Comparison of ENCODE assay signal across 20 cellular contexts in genomic region chr4:33841120-33841519, GRCh38.
DNase-seq lines count a peak whose midpoint lies in the region; ATAC-seq, FAIRE-seq and TF ChIP-seq lines count a peak whose summit lies in the region.
"Had no signal": no experiment of that assay in that cellular context is flagged by ENCODE, and none has a peak within 500 bp of the region (broad histone marks: within the 10 kb centered on the region; RNA-seq: fewer than 3 reads in every experiment).

No MANE protein-coding gene starts in this region.

- H3K4me1 Mint-ChIP-seq in H9 (peaks cover 20 to 25% of the 10 kb centered on the region in 2 experiments), neural progenitor cell (peaks cover 4% of the 10 kb centered on the region)
- H3K4me1 Mint-ChIP-seq in naive thymus-derived CD4-positive, alpha-beta T cell: no peaks in the 10 kb centered on the region
- H3K4me1 Mint-ChIP-seq: B cell had no signal

- H3K14ac ChIP-seq in H9 (ENCODE audit: insufficient read depth, low read length) (no peak overlapping the region), H1 (ENCODE audit: insufficient read length) (no peak overlapping the region)

- no peaks in the 10 kb centered on the region for H3F3A ChIP-seq in neural progenitor cell (ENCODE audit: low read depth)

- TF ChIP-seq RAD21 in H1 (IDR thresholded peaks at IDR 0.05 in 1 of 2, conservative IDR thresholded peaks at IDR 0.05 in 1 of 2; ENCODE audit: low read depth in 2 of 2, low read length in 2 of 2): no peak

- no peak overlapping the region for H2AFZ ChIP-seq in H9 (ENCODE audit: low read length)
- no peak overlapping the region for H2AFZ ChIP-seq in H1 (ENCODE audit: low read length)
- peak overlapping the region; percentile 7 for H2AFZ ChIP-seq in neural progenitor cell (replicated peaks)
- H2AFZ ChIP-seq: GM23248 had no signal

- TF ChIP-seq POLR2A in H1 (IDR thresholded peaks at IDR 0.05; ENCODE audit: control extremely low read depth in 1 of 2, low read depth in 2 of 2, low read length in 2 of 2) (no peak), GM18505 (IDR thresholded peaks at IDR 0.05; ENCODE audit: borderline replicate concordance, extremely low read depth, insufficient read depth, insufficient read length) (no peak)

- no peak overlapping the region for H3K4me2 ChIP-seq in H9 (ENCODE audit: insufficient read depth, insufficient read length, low read length)
- H3K4me2 ChIP-seq in H1 (ENCODE audit: insufficient read depth in 1 of 2, low read depth in 2 of 2, low read length in 2 of 2): peak overlapping the region; percentile 23 to 29; a peak in 3 of 4 replicates
- H3K4me2 ChIP-seq in neural progenitor cell: no peak overlapping the region

- H4K91ac ChIP-seq in H9 (ENCODE audit: insufficient read length, low read depth, low read length) (no peak overlapping the region), H1 (replicated peaks; ENCODE audit: insufficient read length, low read length) (no peak overlapping the region)

- H2BK15ac ChIP-seq in H9 (ENCODE audit: low read depth, low read length) (no peak overlapping the region), H1 (ENCODE audit: low read length) (no peak overlapping the region)

- ATAC-seq in naive thymus-derived CD4-positive, alpha-beta T cell: no peak
- ATAC-seq in GM18505 (IDR thresholded peaks at IDR 0.05; ENCODE audit: unreplicated experiment): no peak
- ATAC-seq in GM21717 (IDR thresholded peaks at IDR 0.05; ENCODE audit: unreplicated experiment): no peak
- ATAC-seq: HCT116, K562 had no signal

- peak; percentile 96 for FAIRE-seq in H1 (lab: Jason Lieb, UNC)
- FAIRE-seq: GM12892, K562 had no signal

- peak overlapping the region in 1 of 4 experiments; percentile 43; a peak in 1 of 8 replicates for H3K4me3 ChIP-seq in H1 (ENCODE audit: extremely low read depth in 1 of 4, insufficient read depth in 2 of 4, low read depth in 3 of 4, low read length in 4 of 4)
- H3K4me3 ChIP-seq in iPS DF 6.9 (ENCODE audit: low read length): no peak overlapping the region
- no peak overlapping the region for H3K4me3 ChIP-seq in neural progenitor cell
- no peak overlapping the region for H3K4me3 ChIP-seq in naive thymus-derived CD4-positive, alpha-beta T cell (ENCODE audit: low read length)
- H3K4me3 ChIP-seq: GM23248, K562 had no signal

- H3K23ac ChIP-seq in H9 (ENCODE audit: insufficient read length, low read depth, low read length) (no peak overlapping the region), H1 (ENCODE audit: insufficient read length) (no peak overlapping the region)

- H2AK5ac ChIP-seq in H9 (ENCODE audit: insufficient read length, low read length) (no peak overlapping the region), H1 (ENCODE audit: low read depth, low read length) (no peak overlapping the region)

- H3K9me3 Mint-ChIP-seq in H9: peaks cover 21 to 26% of the 10 kb centered on the region in 2 experiments
- H3K9me3 Mint-ChIP-seq in neural progenitor cell: peaks cover 10% of the 10 kb centered on the region
- peaks cover 0 to 19% (median 6%) of the 10 kb centered on the region in 11 donors for H3K9me3 Mint-ChIP-seq in naive thymus-derived CD4-positive, alpha-beta T cell

- H3K36me3 Mint-ChIP-seq in H9 (ENCODE audit: insufficient read depth in 1 of 3, low read depth in 3 of 3) (peaks cover 19 to 31% (median 30%) of the 10 kb centered on the region in 3 experiments), neural progenitor cell (no peaks in the 10 kb centered on the region)
- no peaks in the 10 kb centered on the region for H3K36me3 Mint-ChIP-seq in naive thymus-derived CD4-positive, alpha-beta T cell

- H3K79me1 ChIP-seq in H9 (ENCODE audit: insufficient read depth, low read depth, low read length, poor library complexity, severe bottlenecking) (no peaks in the 10 kb centered on the region), H1 (ENCODE audit: low read depth, low read length) (no peaks in the 10 kb centered on the region)

- peak overlapping the region in 2 of 3 experiments; percentile 93 to 96; a peak in 6 of 7 replicates for H3K27ac Mint-ChIP-seq in H9
- no peak overlapping the region for H3K27ac Mint-ChIP-seq in neural progenitor cell
- H3K27ac Mint-ChIP-seq in naive thymus-derived CD4-positive, alpha-beta T cell: no peak overlapping the region
- H3K27ac Mint-ChIP-seq: B cell; CD4-positive, alpha-beta T cell had no signal

- H4K20me1 ChIP-seq in H9 (ENCODE audit: control insufficient read depth, insufficient read depth, insufficient read length) (no peaks in the 10 kb centered on the region), H1 (replicated peaks in 1 of 2; ENCODE audit: control insufficient read depth in 1 of 2, insufficient read depth in 2 of 2, low read length in 2 of 2) (no peaks in the 10 kb centered on the region), neural progenitor cell (ENCODE audit: low read depth) (no peaks in the 10 kb centered on the region)

- CTCF ChIA-PET in H1 (lab: Charles Lee; ENCODE audit: partially characterized antibody): no interaction called here
- CTCF ChIA-PET in naive thymus-derived CD4-positive, alpha-beta T cell (lab: Charles Lee): no interaction called here

- no peak overlapping the region for H3K18ac ChIP-seq in H9 (ENCODE audit: insufficient read length, low read depth, low read length)
- H3K18ac ChIP-seq in H1 (ENCODE audit: extremely low read depth, low read length): no peak overlapping the region

- no peak overlapping the region for H3T11ph ChIP-seq in H9 (ENCODE audit: low read length)

- H2BK120ac ChIP-seq in H9 (ENCODE audit: low read depth, low read length, poor library complexity, severe bottlenecking): no peak overlapping the region
- H2BK120ac ChIP-seq in H1 (replicated peaks; ENCODE audit: low read depth, low read length): no peak overlapping the region

- H3K4me1 ChIP-seq in H9 (ENCODE audit: insufficient read depth, low read length): no peaks in the 10 kb centered on the region
- peaks cover 0 to 7% (median 0%) of the 10 kb centered on the region in 4 experiments; a peak in 1 of 7 replicates for H3K4me1 ChIP-seq in H1 (replicated peaks in 1 of 4; ENCODE audit: control insufficient read depth in 3 of 4, insufficient read depth in 4 of 4, low read length in 3 of 4)
- no peaks in the 10 kb centered on the region for H3K4me1 ChIP-seq in iPS DF 6.9 (ENCODE audit: control insufficient read depth, insufficient read depth, low read length)
- H3K4me1 ChIP-seq in neural progenitor cell: no peaks in the 10 kb centered on the region
- H3K4me1 ChIP-seq in naive thymus-derived CD4-positive, alpha-beta T cell (ENCODE audit: control insufficient read depth in 2 of 2, insufficient read depth in 2 of 2, low read length in 2 of 2): no peaks in the 10 kb centered on the region

- H3K9me3 ChIP-seq in H9 (ENCODE audit: control insufficient read depth, low read depth, low read length): no peaks in the 10 kb centered on the region
- peaks cover 4 to 8% of the 10 kb centered on the region in 2 experiments; a peak in 1 of 4 replicates for H3K9me3 ChIP-seq in H1 (ENCODE audit: insufficient read depth in 2 of 2, low read depth in 1 of 2, low read length in 1 of 2)
- H3K9me3 ChIP-seq in iPS DF 6.9 (ENCODE audit: control insufficient read depth, insufficient read depth, low read length): no peaks in the 10 kb centered on the region
- no peaks in the 10 kb centered on the region for H3K9me3 ChIP-seq in neural progenitor cell (ENCODE audit: low read depth)
- H3K9me3 ChIP-seq in naive thymus-derived CD4-positive, alpha-beta T cell (ENCODE audit: control insufficient read depth in 2 of 3, low read length in 3 of 3): no peaks in the 10 kb centered on the region

- H3K9ac ChIP-seq in H9 (ENCODE audit: extremely low read depth, insufficient read length, low read length) (no peak overlapping the region), H1 (replicated peaks in 1 of 4; ENCODE audit: extremely low read depth in 1 of 4, low read depth in 3 of 4, low read length in 3 of 4) (no peak overlapping the region), neural progenitor cell (no peak overlapping the region)
- H3K9ac ChIP-seq: GM23248 had no signal

- H4K5ac ChIP-seq in H9 (ENCODE audit: insufficient read length, low read depth, low read length) (no peak overlapping the region), H1 (ENCODE audit: insufficient read length, low read depth, low read length) (peak overlapping the region; percentile 80)

- H3K36me3 ChIP-seq in H1 (ENCODE audit: control insufficient read depth in 2 of 4, insufficient read depth in 4 of 4, low read length in 3 of 4): no peaks in the 10 kb centered on the region; a peak in 2 of 8 replicates
- H3K36me3 ChIP-seq in iPS DF 6.9 (ENCODE audit: control insufficient read depth, insufficient read depth, low read length): no peaks in the 10 kb centered on the region
- no peaks in the 10 kb centered on the region for H3K36me3 ChIP-seq in neural progenitor cell
- no peaks in the 10 kb centered on the region for H3K36me3 ChIP-seq in naive thymus-derived CD4-positive, alpha-beta T cell (ENCODE audit: control insufficient read depth in 2 of 3, insufficient read depth in 3 of 3, low read length in 3 of 3)

- H3K79me2 ChIP-seq in H9 (ENCODE audit: insufficient read depth, low read length): no peaks in the 10 kb centered on the region
- H3K79me2 ChIP-seq in H1 (ENCODE audit: control insufficient read depth in 1 of 2, insufficient read depth in 2 of 2, low read length in 2 of 2): no peaks in the 10 kb centered on the region
- no peaks in the 10 kb centered on the region for H3K79me2 ChIP-seq in neural progenitor cell (ENCODE audit: low read depth)

- H3K56ac ChIP-seq in H9 (ENCODE audit: insufficient read length, low read depth, low read length): no peak overlapping the region
- H3K56ac ChIP-seq in H1 (replicated peaks; ENCODE audit: insufficient read length, low read depth, low read length): no peak overlapping the region

- TF ChIP-seq CTCF in H9 (conservative IDR thresholded peaks at IDR 0.05) (no peak), H1 (IDR thresholded peaks at IDR 0.05; ENCODE audit: control extremely low read depth in 1 of 3, insufficient read depth in 1 of 3, low read depth in 1 of 3, low read length in 3 of 3) (no peak), neural progenitor cell (IDR thresholded peaks at IDR 0.05) (no peak)

- no peaks in the 10 kb centered on the region for H3K27me3 Mint-ChIP-seq in H9 (ENCODE audit: low read depth)
- no peaks in the 10 kb centered on the region for H3K27me3 Mint-ChIP-seq in neural progenitor cell (ENCODE audit: insufficient read depth, low read depth)
- H3K27me3 Mint-ChIP-seq in naive thymus-derived CD4-positive, alpha-beta T cell: no peaks in the 10 kb centered on the region
- H3K27me3 Mint-ChIP-seq: B cell; CD4-positive, alpha-beta T cell had no signal

- no peak overlapping the region for H4K8ac ChIP-seq in H9 (replicated peaks; ENCODE audit: insufficient read length, low read depth, low read length)
- no peak overlapping the region for H4K8ac ChIP-seq in H1 (ENCODE audit: extremely low read depth, insufficient read depth, low read length)

- no peak overlapping the region for H2BK5ac ChIP-seq in H9 (ENCODE audit: insufficient read length, low read length)
- H2BK5ac ChIP-seq in H1 (ENCODE audit: low read depth, low read length): no peak overlapping the region

- no peak overlapping the region for H2BK20ac ChIP-seq in H9 (ENCODE audit: low read depth, low read length, poor library complexity, severe bottlenecking)
- H2BK20ac ChIP-seq in H1 (ENCODE audit: low read length): no peak overlapping the region

- TF ChIP-seq EP300 in H1 (IDR thresholded peaks at IDR 0.05; ENCODE audit: borderline replicate concordance in 1 of 2, low read depth in 2 of 2, low read length in 2 of 2): peak in 1 of 2 experiments; percentile 19; a peak in 1 of 3 replicates

- H3K27me3 ChIP-seq in H9 (ENCODE audit: insufficient read depth, low read length) (no peaks in the 10 kb centered on the region), H1 (replicated peaks in 1 of 4; ENCODE audit: control insufficient read depth in 3 of 4, extremely low read depth in 1 of 4, insufficient read depth in 3 of 4, low read length in 3 of 4) (no peaks in the 10 kb centered on the region), iPS DF 6.9 (ENCODE audit: control insufficient read depth, insufficient read depth, low read length) (no peaks in the 10 kb centered on the region), neural progenitor cell (no peaks in the 10 kb centered on the region)
- H3K27me3 ChIP-seq in naive thymus-derived CD4-positive, alpha-beta T cell (ENCODE audit: control insufficient read depth in 2 of 2, insufficient read depth in 2 of 2, low read length in 2 of 2): no peaks in the 10 kb centered on the region

- H2BK12ac ChIP-seq in H9 (ENCODE audit: insufficient read length, low read depth, low read length) (no peak overlapping the region), H1 (ENCODE audit: low read depth, low read length) (no peak overlapping the region)

- H3K23me2 ChIP-seq in H9 (ENCODE audit: insufficient read length, low read depth, low read length, poor library complexity, severe bottlenecking) (no peaks in the 10 kb centered on the region), H1 (ENCODE audit: low read depth, low read length) (no peaks in the 10 kb centered on the region)

- DNase-seq in H9 (no peak), H1 (ENCODE audit: low read depth in 1 of 2, low spot score in 2 of 2) (no peak), iPS DF 6.9 (ENCODE audit: low read depth, low spot score) (peak; percentile 18), neural progenitor cell (ENCODE audit: low spot score) (no peak), HUDEP-2 (lab: John Stamatoyannopoulos, UW; ENCODE audit: unreplicated experiment in 76 of 76) (no peak)
- DNase-seq in naive thymus-derived CD4-positive, alpha-beta T cell: no peak
- DNase-seq: C1 segment of cervical spinal cord; Calu3; CD4-positive, alpha-beta T cell; DMS153; DMS79 treated with DMSO at 0.1 percent for 48 hours; GDM1; GM23248; Karpas-422 had no signal

- intact Hi-C loops in naive thymus-derived CD4-positive, alpha-beta T cell (cut with micrococcal nuclease): no loop called here

- H3K4ac ChIP-seq in H9 (ENCODE audit: low read depth, low read length) (no peak overlapping the region), H1 (replicated peaks; ENCODE audit: insufficient read length, low read depth, low read length) (no peak overlapping the region)

- H3K4me3 Mint-ChIP-seq in H9: peak overlapping the region in 1 of 2 experiments; percentile 54; a peak in 2 of 5 replicates
- H3K4me3 Mint-ChIP-seq in neural progenitor cell: no peak overlapping the region
- H3K4me3 Mint-ChIP-seq in naive thymus-derived CD4-positive, alpha-beta T cell: no peak overlapping the region
- H3K4me3 Mint-ChIP-seq: B cell; CD4-positive, alpha-beta T cell had no signal

- H3K27ac ChIP-seq in H9 (ENCODE audit: insufficient read length, low read depth, low read length) (no peak overlapping the region), H1 (ENCODE audit: low read depth, low read length) (no peak overlapping the region), iPS DF 6.9 (ENCODE audit: low read length) (no peak overlapping the region), neural progenitor cell (no peak overlapping the region)
- H3K27ac ChIP-seq in naive thymus-derived CD4-positive, alpha-beta T cell (ENCODE audit: low read depth, low read length): no peak overlapping the region
- H3K27ac ChIP-seq: GM23248 had no signal

- WGBS in H9 (ENCODE audit: extremely low coverage, insufficient read length, low lambda C conversion rate): no CpG with 5 or more reads among the region's 1 CpG
- 13% methylated on average over 1 of the region's 1 CpG; no CpG with 5 or more reads in 1 of the 2 experiments for WGBS in H1 (ENCODE audit: extremely low coverage in 1 of 2, insufficient coverage in 1 of 2, insufficient read length in 1 of 2, insufficient replicate concordance in 2 of 2, low coverage in 1 of 2, low lambda C conversion rate in 2 of 2, missing lambda C conversion rate in 1 of 2), 2 experiments
- WGBS in iPS DF 6.9 (ENCODE audit: insufficient coverage, insufficient read length): no CpG with 5 or more reads among the region's 1 CpG

- POLR2A ChIA-PET in H1 (lab: Charles Lee; ENCODE audit: partially characterized antibody): no interaction called here
- POLR2A ChIA-PET in naive thymus-derived CD4-positive, alpha-beta T cell (lab: Charles Lee): no interaction called here

Comparison
In these comparisons a context has a peak if more than half of its experiments do, and no peak if none do; other contexts are left out.
1. H3K4me2 ChIP-seq: peak in H1 (2 of 2); none in H9 (single experiment) and neural progenitor cell (single experiment).
2. H3K27ac Mint-ChIP-seq: peak in H9 (2 of 3); none in neural progenitor cell (single experiment) and naive thymus-derived CD4-positive, alpha-beta T cell (0 of 9).